Comparison of ENCODE assay signal across 8 cellular contexts in the genomic region with DNA sequence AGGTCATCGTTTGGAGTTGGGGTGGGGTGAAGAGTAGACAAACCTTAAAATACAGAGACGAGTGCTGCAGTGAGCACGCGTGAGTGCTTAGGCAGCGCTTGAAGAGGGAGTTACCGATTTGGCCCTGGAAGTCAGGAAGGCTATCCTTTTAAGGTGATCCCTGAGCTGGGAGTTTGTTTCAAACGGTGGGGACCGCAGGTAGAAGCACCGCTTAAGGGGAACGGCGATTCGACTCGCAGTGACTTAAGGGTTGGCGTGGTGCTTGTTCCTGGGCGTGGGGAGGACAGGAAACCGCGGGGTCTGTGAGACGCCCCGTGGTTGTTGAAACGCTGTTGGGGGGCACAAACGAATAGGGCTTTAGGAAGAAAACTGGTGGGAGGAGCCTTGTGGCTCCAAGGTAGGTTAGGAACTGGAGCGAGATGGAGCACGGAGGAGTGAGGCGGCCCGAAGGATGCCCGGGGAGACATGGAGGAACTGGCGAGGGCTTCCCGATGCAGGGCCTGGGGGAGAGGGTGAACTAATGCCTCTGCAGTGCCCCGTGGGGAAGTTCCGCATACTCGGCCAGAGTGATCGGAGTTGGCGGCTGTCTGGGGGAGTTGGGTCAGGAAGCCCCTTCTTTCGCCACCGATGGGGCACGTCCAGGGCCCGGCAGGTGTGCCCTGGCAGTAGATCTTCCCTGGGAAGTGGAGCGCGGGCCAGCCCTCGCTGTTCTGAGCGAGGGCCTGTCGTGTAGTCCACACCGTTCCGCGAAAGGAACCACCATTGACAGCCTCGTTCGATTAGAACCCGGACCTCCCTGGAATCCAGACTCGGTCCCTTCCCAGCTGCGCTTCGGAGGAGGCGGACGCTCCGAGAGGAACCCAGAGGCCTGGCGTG. TPM values are rescaled to one million over a fixed set of nuclear protein-coding genes. Genes with fewer than 3 reads are reported as not detected.
DNase-seq lines count a peak whose midpoint lies in the region; ATAC-seq and TF ChIP-seq lines count a peak whose summit lies in the region.

No MANE protein-coding gene starts in this region.

- H3K27ac ChIP-seq in iPS-20b (ENCODE audit: low read length): no peak overlapping the region
- H3K27ac ChIP-seq in spleen: peak overlapping the region in 7 of 8 donors; percentile 65 to 94 (median 89)

- H3K4me1 Mint-ChIP-seq in brain: peaks cover 29% of the 10 kb centered on the region

- peaks cover 19% of the 10 kb centered on the region; the same call in 1 of the 2 replicates for H3K4me1 ChIP-seq in iPS-20b (ENCODE audit: insufficient read depth, low read length)
- peaks cover 3 to 42% (median 33%) of the 10 kb centered on the region in 6 donors for H3K4me1 ChIP-seq in spleen

- H3K27ac Mint-ChIP-seq in brain: peak overlapping the region in 4 of 5 experiments; percentile 7 to 73 (median 58)

- H3K9me3 ChIP-seq in iPS-20b (ENCODE audit: insufficient read depth, low read depth, low read length): peaks cover 3% of the 10 kb centered on the region; the same call in 1 of the 2 replicates
- H3K9me3 ChIP-seq in spleen: peaks cover 0 to 6% (median 2%) of the 10 kb centered on the region in 8 donors

- ATAC-seq in HG02938 (IDR thresholded peaks at IDR 0.05; ENCODE audit: unreplicated experiment): no peak

- peaks cover 41% of the 10 kb centered on the region for H3K27me3 ChIP-seq in iPS-20b (ENCODE audit: insufficient read depth, low read length)
- H3K27me3 ChIP-seq in spleen (replicated peaks in 1 of 7): no peaks in the 10 kb centered on the region

- peaks cover 58% of the 10 kb centered on the region for H3K27me3 Mint-ChIP-seq in brain

- H3K36me3 ChIP-seq in iPS-20b (ENCODE audit: insufficient read depth, low read depth, low read length) (no peaks in the 10 kb centered on the region), spleen (no peaks in the 10 kb centered on the region)

- 2 to 5% (median 3%) methylated on average over 32 to 55 of the region's 55 CpGs for WGBS in spleen, 5 donors

- peak overlapping the region; percentile 76 to 88 (median 85) for H3K4me3 Mint-ChIP-seq in brain

- DNase-seq in NCI-H2029 treated with DMSO at 0.1 percent for 48 hours (lab: John Stamatoyannopoulos, UW): peak; percentile 69
- no peak for DNase-seq in NCI-H2029 (lab: John Stamatoyannopoulos, UW)
- peak; percentile 49 for DNase-seq in RPMI8226
- no peak for DNase-seq in spleen
- no peak for DNase-seq in HuH-7.5 (ENCODE audit: low spot score)

- H3K36me3 Mint-ChIP-seq in brain: peaks cover 16% of the 10 kb centered on the region

- intact Hi-C loops in spleen (cut with DNase I; ENCODE audit: low total_unique reads): loop anchor here (10.0 kb wide), 1 partner anchor 230 kb away; a partner anchor contains a TSS

- H3K4me3 ChIP-seq in iPS-20b (ENCODE audit: low read length) (peak overlapping the region; percentile 94), spleen (peak overlapping the region; percentile 46 to 94 (median 70))

- peaks cover 19 to 36% (median 34%) of the 10 kb centered on the region in 5 experiments for H3K9me3 Mint-ChIP-seq in brain

- TF ChIP-seq POLR2A in spleen (IDR thresholded peaks at IDR 0.05): no peak

- peak overlapping the region; percentile 97; the same call in 1 of the 2 replicates for H3K9ac ChIP-seq in iPS-20b (ENCODE audit: low read depth, low read length)

- TF ChIP-seq CTCF in brain (conservative IDR thresholded peaks at IDR 0.05): no peak
- no peak for TF ChIP-seq CTCF in spleen (IDR thresholded peaks at IDR 0.05 in 8 of 11, conservative IDR thresholded peaks at IDR 0.05 in 3 of 11)

RNA-seq across cellular contexts. Expression of a gene that starts 1.3 kb away (rescaled TPM):
- polyA plus RNA-seq in brain (ENCODE audit: insufficient read depth, low read depth, low replicate concordance): 27.8 TPM
- 10 to 100 TPM; 33.5 to 48.4 (median 40.7) TPM for total RNA-seq in spleen
- polyA plus RNA-seq in spleen: 1 to 10 TPM; 6.8 to 8.6 (median 7.8) TPM

Comparison
In these comparisons a context has a peak if more than half of its experiments do, and no peak if none do; other contexts are left out.
1. DNase-seq: peak in NCI-H2029 treated with DMSO at 0.1 percent for 48 hours (single experiment) and RPMI8226 (single experiment); none in NCI-H2029 (single experiment), spleen (single experiment) and HuH-7.5 (single experiment).